ENCODE assay signal across 8 cellular contexts in genomic region chr7:93442478-93443224, GRCh38.
DNase-seq lines count a peak whose midpoint lies in the region; ATAC-seq and TF ChIP-seq lines count a peak whose summit lies in the region.

No MANE protein-coding gene starts in this region.

- H3K9me3 ChIP-seq in suprapubic skin = no peaks in the 10 kb centered on the region

- ATAC-seq in GM18858 (IDR thresholded peaks at IDR 0.05; ENCODE audit: unreplicated experiment) (peak; percentile 73), HG03097 (IDR thresholded peaks at IDR 0.05; ENCODE audit: low FRiP score, unreplicated experiment) (peak; percentile 50)

- no peak overlapping the region for H3K4me3 ChIP-seq in astrocyte of the cerebellum (ENCODE audit: low read depth, low read length)
- H3K4me3 ChIP-seq in suprapubic skin = no peak overlapping the region

- H3K36me3 ChIP-seq in suprapubic skin = no peaks in the 10 kb centered on the region

- DNase-seq in COLO668 (lab: John Stamatoyannopoulos, UW; ENCODE audit: unreplicated experiment) (peak; percentile 37), RKO (ENCODE audit: low spot score) (peak; percentile 65), astrocyte of the cerebellum (ENCODE audit: low read depth) (no peak), lung microvascular endothelial cell (ENCODE audit: low read depth in 2 of 2) (peak; percentile 37 to 64), suprapubic skin (ENCODE audit: low spot score in 2 of 2) (no peak), C1 segment of cervical spinal cord (lab: John Stamatoyannopoulos, UW) (no peak)

- peak; percentile 66 for TF ChIP-seq CTCF in astrocyte of the cerebellum (IDR thresholded peaks at IDR 0.05; ENCODE audit: low read depth, low read length, missing control alignments)
- TF ChIP-seq CTCF in suprapubic skin (IDR thresholded peaks at IDR 0.05) = peak in 1 of 2 donors; percentile 53

- WGBS in suprapubic skin = 42% methylated on average over 6 of the region's 6 CpGs

- in situ Hi-C loops in astrocyte of the cerebellum (cut with HindIII; ENCODE audit: low sequenced_read_pairs) = no loop called here

- H3K4me1 ChIP-seq in suprapubic skin = no peaks in the 10 kb centered on the region

- no peaks in the 10 kb centered on the region for H3K27me3 ChIP-seq in suprapubic skin

- no peak for TF ChIP-seq EP300 in suprapubic skin (IDR thresholded peaks at IDR 0.05)

- TF ChIP-seq POLR2A in suprapubic skin (IDR thresholded peaks at IDR 0.05) = no peak

- no peak overlapping the region for H3K27ac ChIP-seq in suprapubic skin

Comparison
In these comparisons a context has a peak if more than half of its experiments do, and no peak if none do; other contexts are left out.
1. DNase-seq: peak in COLO668 (single experiment), RKO (single experiment) and lung microvascular endothelial cell (2 of 2); none in astrocyte of the cerebellum (single experiment), suprapubic skin (0 of 2) and C1 segment of cervical spinal cord (0 of 14).